30 cellular contexts compared by ENCODE assay signal in genomic region chr5:126108505-126108904, GRCh38.
DNase-seq lines count a peak whose midpoint lies in the region; ATAC-seq, FAIRE-seq and TF ChIP-seq lines count a peak whose summit lies in the region.
"Had no signal": no experiment of that assay in that cellular context is flagged by ENCODE, and none has a peak within 500 bp of the region (broad histone marks: within the 10 kb centered on the region; RNA-seq: fewer than 3 reads in every experiment).

No MANE protein-coding gene starts in this region.

- intact Hi-C loops in dorsolateral prefrontal cortex (cut with DNase I): no loop called here

- H2AFZ ChIP-seq in astrocyte (ENCODE audit: low read depth, low read length) (no peak overlapping the region), keratinocyte (ENCODE audit: control insufficient read depth, low read length) (peak overlapping the region; percentile 80), hepatocyte (no peak overlapping the region)

- no peaks in the 10 kb centered on the region for H3K4me1 ChIP-seq in astrocyte (ENCODE audit: insufficient read depth, low read length)
- H3K4me1 ChIP-seq in keratinocyte (ENCODE audit: control insufficient read depth, extremely low read depth, insufficient read depth, low read length): peaks cover 19% of the 10 kb centered on the region
- peaks cover 11% of the 10 kb centered on the region for H3K4me1 ChIP-seq in hepatocyte (ENCODE audit: insufficient read depth)
- H3K4me1 ChIP-seq: colonic mucosa, Peyer's patch had no signal

- FAIRE-seq in astrocyte (lab: Jason Lieb, UNC) (no peak), keratinocyte (lab: Jason Lieb, UNC) (peak; percentile 91)
- FAIRE-seq: HepG2, urothelium cell line had no signal

- H4K20me1 ChIP-seq in astrocyte (ENCODE audit: insufficient read depth, low read length): no peaks in the 10 kb centered on the region
- H4K20me1 ChIP-seq in keratinocyte (ENCODE audit: control insufficient read depth, extremely low read depth, insufficient read depth, low read length): no peaks in the 10 kb centered on the region
- no peaks in the 10 kb centered on the region for H4K20me1 ChIP-seq in hepatocyte (ENCODE audit: insufficient read depth, poor library complexity, severe bottlenecking)

- H3K27ac ChIP-seq in astrocyte (ENCODE audit: low read depth, low read length): no peak overlapping the region
- H3K27ac ChIP-seq in keratinocyte (ENCODE audit: control insufficient read depth, insufficient read depth, low read length): peak overlapping the region; percentile 23
- no peak overlapping the region for H3K27ac ChIP-seq in hepatocyte
- no peak overlapping the region for H3K27ac ChIP-seq in dorsolateral prefrontal cortex
- H3K27ac ChIP-seq: cardiac muscle cell, colonic mucosa, HL-60, Peyer's patch had no signal

- peak overlapping the region; percentile 66 for H3K27ac Mint-ChIP-seq in astrocyte (ENCODE audit: unreplicated experiment)
- H3K27ac Mint-ChIP-seq: activated CD4-positive, alpha-beta memory T cell treated with anti-CD3 and anti-CD28 coated beads, Interleukin-2, amount 10 ng/mL, durations not matched to agents 7 days and 5 days; activated naive CD4-positive, alpha-beta T cell treated with anti-CD3 and anti-CD28 coated beads, Interleukin-2, amount 50 U/mL, for 24 hours; activated T-helper 17 cell treated with anti-CD3 and anti-CD28 coated beads, Interleukin-2, amount 50 U/mL, for 72 hours; T-cell had no signal

- no peaks in the 10 kb centered on the region for H3K27me3 Mint-ChIP-seq in astrocyte (ENCODE audit: low read depth, unreplicated experiment)
- H3K27me3 Mint-ChIP-seq: activated CD4-positive, alpha-beta memory T cell treated with anti-CD3 and anti-CD28 coated beads, Interleukin-2, amount 10 ng/mL, durations not matched to agents 7 days and 5 days; activated naive CD4-positive, alpha-beta T cell treated with anti-CD3 and anti-CD28 coated beads, Interleukin-2, amount 50 U/mL, for 24 hours; activated T-helper 17 cell treated with anti-CD3 and anti-CD28 coated beads, Interleukin-2, amount 50 U/mL, for 72 hours; T-cell had no signal

- H3K9me2 ChIP-seq in hepatocyte (replicated peaks; ENCODE audit: insufficient read depth): no peaks in the 10 kb centered on the region

- H3K36me3 Mint-ChIP-seq in astrocyte (ENCODE audit: low read depth, unreplicated experiment): no peaks in the 10 kb centered on the region
- H3K36me3 Mint-ChIP-seq: activated naive CD4-positive, alpha-beta T cell treated with anti-CD3 and anti-CD28 coated beads, Interleukin-2, amount 50 U/mL, for 24 hours; T-cell had no signal

- H3K4me2 ChIP-seq in astrocyte (ENCODE audit: low read length) (no peak overlapping the region), keratinocyte (ENCODE audit: control insufficient read depth, extremely low read depth, insufficient read depth, low read depth, low read length) (peak overlapping the region; percentile 27), hepatocyte (no peak overlapping the region)

- H3K9me1 ChIP-seq in keratinocyte (ENCODE audit: control insufficient read depth, extremely low read depth, insufficient read depth, low read length): no peaks in the 10 kb centered on the region

- ATAC-seq in GM21526 (IDR thresholded peaks at IDR 0.05; ENCODE audit: low FRiP score, unreplicated experiment): no peak
- ATAC-seq: activated T-helper 17 cell treated with anti-CD3 and anti-CD28 coated beads, Interleukin-2, amount 50 U/mL, for 72 hours; HepG2; left lobe of liver; T-cell had no signal

- dilution Hi-C loops in keratinocyte (cut with MboI; ENCODE audit: extremely low pct_ligation_motif_present, low sequenced_read_pairs): no loop called here

- H3K9me3 Mint-ChIP-seq in astrocyte (ENCODE audit: unreplicated experiment): peaks cover 5% of the 10 kb centered on the region
- H3K9me3 Mint-ChIP-seq: activated naive CD4-positive, alpha-beta T cell treated with anti-CD3 and anti-CD28 coated beads, Interleukin-2, amount 50 U/mL, for 24 hours had no signal

- WGBS in hepatocyte (ENCODE audit: low lambda C conversion rate, missing lambda C conversion rate): 76% methylated on average over 5 of the region's 5 CpGs

- H3K4me3 Mint-ChIP-seq in astrocyte (ENCODE audit: unreplicated experiment): no peak overlapping the region
- H3K4me3 Mint-ChIP-seq: activated CD4-positive, alpha-beta memory T cell treated with anti-CD3 and anti-CD28 coated beads, Interleukin-2, amount 10 ng/mL, durations not matched to agents 7 days and 5 days; activated naive CD4-positive, alpha-beta T cell treated with anti-CD3 and anti-CD28 coated beads, Interleukin-2, amount 50 U/mL, for 24 hours; activated T-helper 17 cell treated with anti-CD3 and anti-CD28 coated beads, Interleukin-2, amount 50 U/mL, for 72 hours; T-cell had no signal

- H3K27me3 ChIP-seq in astrocyte (ENCODE audit: insufficient read depth, low read length) (no peaks in the 10 kb centered on the region), keratinocyte (ENCODE audit: control insufficient read depth, extremely low read depth, insufficient read depth, low read length) (no peaks in the 10 kb centered on the region), hepatocyte (no peaks in the 10 kb centered on the region), dorsolateral prefrontal cortex (no peaks in the 10 kb centered on the region)
- H3K27me3 ChIP-seq: cardiac muscle cell, colonic mucosa, Peyer's patch had no signal

- H3K4me1 Mint-ChIP-seq in astrocyte (ENCODE audit: low read depth, unreplicated experiment): peaks cover 2% of the 10 kb centered on the region
- H3K4me1 Mint-ChIP-seq: activated CD4-positive, alpha-beta memory T cell treated with anti-CD3 and anti-CD28 coated beads, Interleukin-2, amount 10 ng/mL, durations not matched to agents 7 days and 5 days; activated naive CD4-positive, alpha-beta T cell treated with anti-CD3 and anti-CD28 coated beads, Interleukin-2, amount 50 U/mL, for 24 hours; activated T-helper 17 cell treated with anti-CD3 and anti-CD28 coated beads, Interleukin-2, amount 50 U/mL, for 72 hours; T-cell had no signal

- TF ChIP-seq CTCF in astrocyte (IDR thresholded peaks at IDR 0.05; ENCODE audit: insufficient read depth, low read depth, low read length): no peak
- TF ChIP-seq CTCF in keratinocyte (optimal IDR thresholded peaks at IDR 0.05 in 1 of 3, IDR thresholded peaks at IDR 0.05 in 1 of 3, conservative IDR thresholded peaks at IDR 0.05 in 1 of 3; ENCODE audit: extremely low read depth in 1 of 3, insufficient read depth in 2 of 3, low read length in 3 of 3): no peak
- no peak for TF ChIP-seq CTCF in hepatocyte (IDR thresholded peaks at IDR 0.05; ENCODE audit: poor library complexity)
- TF ChIP-seq CTCF in dorsolateral prefrontal cortex (IDR thresholded peaks at IDR 0.05 in 54 of 56, conservative IDR thresholded peaks at IDR 0.05 in 2 of 56; ENCODE audit: low read depth in 1 of 56, partially characterized antibody in 56 of 56): no peak

- H3K4me3 ChIP-seq in astrocyte (ENCODE audit: insufficient read depth, low read depth, low read length) (no peak overlapping the region), keratinocyte (ENCODE audit: control insufficient read depth in 2 of 3, extremely low read depth in 1 of 3, insufficient read depth in 2 of 3, low read depth in 1 of 3, low read length in 3 of 3) (no peak overlapping the region), hepatocyte (no peak overlapping the region), dorsolateral prefrontal cortex (no peak overlapping the region)
- H3K4me3 ChIP-seq: cardiac muscle cell, colonic mucosa, Peyer's patch had no signal

- no peaks in the 10 kb centered on the region for H3K36me3 ChIP-seq in astrocyte (ENCODE audit: insufficient read depth, low read length)
- no peaks in the 10 kb centered on the region for H3K36me3 ChIP-seq in keratinocyte (ENCODE audit: control insufficient read depth in 2 of 2, extremely low read depth in 1 of 2, insufficient read depth in 2 of 2, low read length in 2 of 2)
- no peaks in the 10 kb centered on the region for H3K36me3 ChIP-seq in hepatocyte (replicated peaks; ENCODE audit: insufficient read depth, low read depth)
- H3K36me3 ChIP-seq: cardiac muscle cell, colonic mucosa, Peyer's patch had no signal

- no peak overlapping the region for H3K9ac ChIP-seq in astrocyte (ENCODE audit: low read length)
- H3K9ac ChIP-seq in keratinocyte (ENCODE audit: control insufficient read depth, extremely low read depth, insufficient read depth, low read length): no peak overlapping the region

- H3K9me3 ChIP-seq in astrocyte (ENCODE audit: insufficient read depth, low read depth, low read length) (no peaks in the 10 kb centered on the region), keratinocyte (ENCODE audit: control insufficient read depth, low read depth, low read length) (no peaks in the 10 kb centered on the region), hepatocyte (ENCODE audit: low read depth) (no peaks in the 10 kb centered on the region)
- H3K9me3 ChIP-seq: colonic mucosa, Peyer's patch had no signal

- no peaks in the 10 kb centered on the region for H3K79me2 ChIP-seq in astrocyte (ENCODE audit: insufficient read depth, low read length)
- no peaks in the 10 kb centered on the region for H3K79me2 ChIP-seq in keratinocyte (ENCODE audit: control insufficient read depth, insufficient read depth, low read length)
- H3K79me2 ChIP-seq in hepatocyte: no peaks in the 10 kb centered on the region

- DNase-seq in NCI-H2171 treated with DMSO at 0.1 percent for 48 hours (lab: John Stamatoyannopoulos, UW) (peak; percentile 11), NCI-H2171 (lab: John Stamatoyannopoulos, UW) (no peak), astrocyte (ENCODE audit: low read depth) (no peak), keratinocyte (ENCODE audit: low read depth, low spot score) (no peak), glomerular visceral epithelial cell (ENCODE audit: extremely low spot score) (no peak), hepatocyte (ENCODE audit: low spot score) (no peak), dorsolateral prefrontal cortex (no peak)
- DNase-seq: activated CD4-positive, alpha-beta memory T cell treated with anti-CD3 and anti-CD28 coated beads, Interleukin-2, amount 10 ng/mL, durations not matched to agents 7 days and 5 days; AML-193; amygdala; colonic mucosa; effector memory CD4-positive, alpha-beta T cell; foreskin fibroblast; GDM1; hippocampal formation; Kasumi-1; MV-4-11; NCI-H1694; nucleus accumbens; Peyer's patch; stimulated activated naive CD4-positive, alpha-beta T cell treated with Interleukin-2 at 50 U/mL for 16 hours; T-cell had no signal
